ENCODE assay signal across 1 cellular context in genomic region chr19:50003254-50003788, GRCh38.
TF ChIP-seq lines count a peak whose summit lies in the region.

No MANE protein-coding gene starts in this region.

TF ChIP-seq in IMR-90, 13 proteins besides CTCF, POLR2A, EP300 and RAD21:
- TF ChIP-seq FOS (IDR thresholded peaks at IDR 0.05; ENCODE audit: low read depth, low read length): no peak
- no peak for TF ChIP-seq MXI1 (IDR thresholded peaks at IDR 0.05; ENCODE audit: borderline replicate concordance, low read depth, low read length)
- TF ChIP-seq, protein P1, sequence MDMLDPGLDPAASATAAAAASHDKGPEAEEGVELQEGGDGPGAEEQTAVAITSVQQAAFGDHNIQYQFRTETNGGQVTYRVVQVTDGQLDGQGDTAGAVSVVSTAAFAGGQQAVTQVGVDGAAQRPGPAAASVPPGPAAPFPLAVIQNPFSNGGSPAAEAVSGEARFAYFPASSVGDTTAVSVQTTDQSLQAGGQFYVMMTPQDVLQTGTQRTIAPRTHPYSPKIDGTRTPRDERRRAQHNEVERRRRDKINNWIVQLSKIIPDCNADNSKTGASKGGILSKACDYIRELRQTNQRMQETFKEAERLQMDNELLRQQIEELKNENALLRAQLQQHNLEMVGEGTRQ (IDR thresholded peaks at IDR 0.05; ENCODE audit: low read depth, low read length): no peak
- no peak for TF ChIP-seq MAFK (IDR thresholded peaks at IDR 0.05; ENCODE audit: low read depth, low read length)
- TF ChIP-seq ELK1 (IDR thresholded peaks at IDR 0.05; ENCODE audit: borderline replicate concordance, low read depth, low read length): no peak
- no peak for TF ChIP-seq NFE2L2 (IDR thresholded peaks at IDR 0.05; ENCODE audit: low read depth, low read length)
- TF ChIP-seq RCOR1 (IDR thresholded peaks at IDR 0.05; ENCODE audit: insufficient replicate concordance, low read length): no peak
